Comparison of ENCODE assay signal across 14 cellular contexts in genomic region chr18:10259075-10259474, GRCh38.
DNase-seq lines count a peak whose midpoint lies in the region; ATAC-seq and TF ChIP-seq lines count a peak whose summit lies in the region.
"Had no signal": no experiment of that assay in that cellular context is flagged by ENCODE, and none has a peak within 500 bp of the region (broad histone marks: within the 10 kb centered on the region; RNA-seq: fewer than 3 reads in every experiment).

No MANE protein-coding gene starts in this region.

- peak; percentile 51 for ATAC-seq in Right ventricle myocardium superior (ENCODE audit: poor library complexity)

- H3K9me3 Mint-ChIP-seq in endodermal cell (peaks cover 49% of the 10 kb centered on the region), nephron (peaks cover 25% of the 10 kb centered on the region)

- H3K4me1 Mint-ChIP-seq in endodermal cell (peaks cover 15% of the 10 kb centered on the region), nephron (peaks cover 16% of the 10 kb centered on the region)
- H3K4me1 Mint-ChIP-seq: CD4-positive, CD25-positive, alpha-beta regulatory T cell; CD8-positive, alpha-beta memory T cell had no signal

- H3K4me1 ChIP-seq in left ventricle myocardium inferior = peaks cover 7% of the 10 kb centered on the region
- H3K4me1 ChIP-seq in endodermal cell (ENCODE audit: control insufficient read depth, insufficient read depth, low read length) = no peaks in the 10 kb centered on the region

- WGBS in endodermal cell (ENCODE audit: insufficient coverage in 1 of 2, insufficient read length in 1 of 2), 2 experiments = 86 to 100% methylated on average over 2 to 4 of the region's 4 CpGs

- TF ChIP-seq CTCF in left ventricle myocardium inferior (IDR thresholded peaks at IDR 0.05; ENCODE audit: borderline replicate concordance) (no peak), endodermal cell (conservative IDR thresholded peaks at IDR 0.05) (no peak), nephron (IDR thresholded peaks at IDR 0.05; ENCODE audit: unreplicated experiment in 3 of 3) (no peak)

- no peak overlapping the region for H3K27ac Mint-ChIP-seq in endodermal cell
- H3K27ac Mint-ChIP-seq in nephron = peak overlapping the region; percentile 69 to 81 (median 69)
- H3K27ac Mint-ChIP-seq: B cell; CD4-positive, CD25-positive, alpha-beta regulatory T cell; CD8-positive, alpha-beta memory T cell had no signal

- no peak for DNase-seq in Right ventricle myocardium superior
- no peak for DNase-seq in left ventricle myocardium inferior
- DNase-seq in endodermal cell = no peak
- no peak for DNase-seq in stimulated activated naive CD4-positive, alpha-beta T cell treated with Interleukin-2 at 50 U/mL for 16 hours (lab: John Stamatoyannopoulos, UW)
- no peak for DNase-seq in epidermal melanocyte (ENCODE audit: insufficient read length, low spot score)
- DNase-seq: CD4-positive, CD25-positive, alpha-beta regulatory T cell; CD8-positive, alpha-beta memory T cell; DMS79; GDM1; GM23248; HCEC 1CT had no signal

- intact Hi-C loops in Right ventricle myocardium superior (cut with DNase I) (no loop called here), left ventricle myocardium inferior (cut with micrococcal nuclease) (no loop called here)

- H3K9me3 ChIP-seq in left ventricle myocardium inferior (replicated peaks) (peaks cover 8% of the 10 kb centered on the region), endodermal cell (ENCODE audit: control insufficient read depth, low read length) (peaks cover 56% of the 10 kb centered on the region)

- no peaks in the 10 kb centered on the region for H3K27me3 ChIP-seq in left ventricle myocardium inferior (ENCODE audit: low read depth)
- no peaks in the 10 kb centered on the region for H3K27me3 ChIP-seq in endodermal cell (ENCODE audit: control insufficient read depth, insufficient read depth, low read length, poor library complexity, severe bottlenecking)
- H3K27me3 ChIP-seq: BLaER1 treated with 17β-estradiol and CSF1 and Interleukin-3, amounts not matched to agents 10 nM and 100 nM had no signal

- H3K27me3 Mint-ChIP-seq in endodermal cell (ENCODE audit: insufficient read depth) (peaks cover 22% of the 10 kb centered on the region), nephron (ENCODE audit: low read depth) (peaks cover 8% of the 10 kb centered on the region)
- H3K27me3 Mint-ChIP-seq: B cell; CD4-positive, CD25-positive, alpha-beta regulatory T cell had no signal

- no peak overlapping the region for H3K9ac ChIP-seq in endodermal cell (ENCODE audit: extremely low read depth, low read length, poor library complexity, severe bottlenecking)
- H3K9ac ChIP-seq: BLaER1 treated with 17β-estradiol and CSF1 and Interleukin-3, amounts not matched to agents 10 nM and 100 nM; GM23248 had no signal

- H3K36me3 Mint-ChIP-seq in endodermal cell (ENCODE audit: low read depth) (peaks cover 5% of the 10 kb centered on the region), nephron (ENCODE audit: low read depth) (peaks cover 5% of the 10 kb centered on the region)
- H3K36me3 Mint-ChIP-seq: CD4-positive, CD25-positive, alpha-beta regulatory T cell; CD8-positive, alpha-beta memory T cell had no signal

- H3K4me3 Mint-ChIP-seq in endodermal cell (no peak overlapping the region), nephron (no peak overlapping the region)
- H3K4me3 Mint-ChIP-seq: B cell; CD4-positive, CD25-positive, alpha-beta regulatory T cell; CD8-positive, alpha-beta memory T cell had no signal

- H3K36me3 ChIP-seq in left ventricle myocardium inferior (no peaks in the 10 kb centered on the region), endodermal cell (ENCODE audit: control insufficient read depth, insufficient read depth, low read length) (no peaks in the 10 kb centered on the region)
- H3K36me3 ChIP-seq: BLaER1 treated with 17β-estradiol and CSF1 and Interleukin-3, amounts not matched to agents 10 nM and 100 nM had no signal

- H3K27ac ChIP-seq in left ventricle myocardium inferior (replicated peaks) (no peak overlapping the region), endodermal cell (ENCODE audit: low read depth, low read length) (no peak overlapping the region)
- H3K27ac ChIP-seq: GM23248 had no signal

- H3K4me3 ChIP-seq in left ventricle myocardium inferior = no peak overlapping the region
- peak overlapping the region; percentile 28 for H3K4me3 ChIP-seq in endodermal cell (ENCODE audit: low read length)
- H3K4me3 ChIP-seq: BLaER1 treated with 17β-estradiol and CSF1 and Interleukin-3, amounts not matched to agents 10 nM and 100 nM; GM23248 had no signal
